Comparison of ENCODE assay signal across 12 cellular contexts in the genomic region with DNA sequence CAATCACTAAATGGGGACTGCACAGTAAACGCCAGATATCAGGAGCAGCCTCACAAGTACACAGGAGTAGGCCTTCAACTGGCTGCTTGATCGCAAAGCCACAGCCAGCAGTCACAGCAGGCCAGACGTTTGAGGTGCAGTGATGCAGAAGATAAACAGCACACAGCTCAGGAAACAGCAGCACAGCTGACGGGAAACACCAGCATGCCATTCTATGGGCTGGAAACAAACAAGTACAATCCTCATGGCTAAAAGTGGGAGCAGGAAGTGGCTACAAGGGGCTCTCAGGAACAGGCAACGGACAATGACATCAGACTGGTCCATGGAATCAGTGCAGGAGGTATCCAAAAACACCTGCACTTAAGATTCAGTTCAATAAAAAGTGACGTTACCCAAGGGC.
DNase-seq lines count a peak whose midpoint lies in the region; ATAC-seq and TF ChIP-seq lines count a peak whose summit lies in the region.
"Had no signal": no experiment of that assay in that cellular context is flagged by ENCODE, and none has a peak within 500 bp of the region (broad histone marks: within the 10 kb centered on the region; RNA-seq: fewer than 3 reads in every experiment).

No MANE protein-coding gene starts in this region.

- no peak overlapping the region for H4K5ac ChIP-seq in mesendoderm (ENCODE audit: low read length)

- peak overlapping the region; percentile 15 for H3K27ac Mint-ChIP-seq in CD8-positive, alpha-beta T cell
- H3K27ac Mint-ChIP-seq in activated CD8-positive, alpha-beta T cell treated with anti-CD3 and anti-CD28 coated beads for 36 hours, result no peak overlapping the region
- H3K27ac Mint-ChIP-seq: mesothelial cell of epicardium had no signal

- no peak overlapping the region for H2AFZ ChIP-seq in GM23248

- H3K4ac ChIP-seq in mesendoderm (ENCODE audit: low read depth, low read length), result no peak overlapping the region

- no peak for TF ChIP-seq CTCF in CD8-positive, alpha-beta T cell (IDR thresholded peaks at IDR 0.05)
- no peak for TF ChIP-seq CTCF in activated CD8-positive, alpha-beta T cell treated with anti-CD3 and anti-CD28 coated beads for 36 hours (IDR thresholded peaks at IDR 0.05)

- in situ Hi-C loops in GM23248 (cut with MboI), result no loop called here

- peaks cover 43% of the 10 kb centered on the region for H3K4me1 Mint-ChIP-seq in CD8-positive, alpha-beta T cell (ENCODE audit: low read depth)
- H3K4me1 Mint-ChIP-seq in activated CD8-positive, alpha-beta T cell treated with anti-CD3 and anti-CD28 coated beads for 36 hours (ENCODE audit: low read depth), result peaks cover 15% of the 10 kb centered on the region

- no peaks in the 10 kb centered on the region for H3F3A ChIP-seq in GM23248 (ENCODE audit: insufficient read depth)

- H3K4me2 ChIP-seq in mesendoderm (ENCODE audit: low read length) (no peak overlapping the region), GM23248 (ENCODE audit: unreplicated experiment) (no peak overlapping the region)

- H3K9me3 Mint-ChIP-seq in CD8-positive, alpha-beta T cell, result no peaks in the 10 kb centered on the region
- H3K9me3 Mint-ChIP-seq in activated CD8-positive, alpha-beta T cell treated with anti-CD3 and anti-CD28 coated beads for 36 hours, result no peaks in the 10 kb centered on the region
- H3K9me3 Mint-ChIP-seq: effector memory CD8-positive, alpha-beta T cell; mesothelial cell of epicardium had no signal

- peaks cover 7% of the 10 kb centered on the region for H3K36me3 Mint-ChIP-seq in CD8-positive, alpha-beta T cell
- peaks cover 3% of the 10 kb centered on the region for H3K36me3 Mint-ChIP-seq in activated CD8-positive, alpha-beta T cell treated with anti-CD3 and anti-CD28 coated beads for 36 hours (ENCODE audit: low read depth)
- H3K36me3 Mint-ChIP-seq: mesothelial cell of epicardium had no signal

- H3K79me2 ChIP-seq in mesendoderm (ENCODE audit: control insufficient read depth, insufficient read depth, low read length), result no peaks in the 10 kb centered on the region
- no peaks in the 10 kb centered on the region for H3K79me2 ChIP-seq in GM23248 (ENCODE audit: insufficient read depth)

- H3K9ac ChIP-seq in mesendoderm (ENCODE audit: low read length) (no peak overlapping the region), GM23248 (no peak overlapping the region)

- H3K23ac ChIP-seq in mesendoderm (ENCODE audit: low read length), result no peak overlapping the region

- no peaks in the 10 kb centered on the region for H4K20me1 ChIP-seq in GM23248 (ENCODE audit: insufficient read depth)

- no peaks in the 10 kb centered on the region for H3K27me3 ChIP-seq in CD8-positive, alpha-beta T cell (ENCODE audit: insufficient read depth, low read length)
- H3K27me3 ChIP-seq in mesendoderm (ENCODE audit: insufficient read depth, low read length, poor library complexity), result no peaks in the 10 kb centered on the region
- H3K27me3 ChIP-seq in GM23248 (replicated peaks; ENCODE audit: insufficient read depth), result no peaks in the 10 kb centered on the region

- no peak overlapping the region for H3K27ac ChIP-seq in CD8-positive, alpha-beta T cell (ENCODE audit: low read depth, low read length)
- no peak overlapping the region for H3K27ac ChIP-seq in mesendoderm (ENCODE audit: low read depth, low read length)
- H3K27ac ChIP-seq in GM23248, result no peak overlapping the region

- no peak overlapping the region for H2BK5ac ChIP-seq in mesendoderm (ENCODE audit: low read length)

- H3K36me3 ChIP-seq in CD8-positive, alpha-beta T cell (ENCODE audit: insufficient read depth, low read length), result no peaks in the 10 kb centered on the region
- H3K36me3 ChIP-seq in mesendoderm (ENCODE audit: control insufficient read depth, insufficient read depth, low read length) (no peaks in the 10 kb centered on the region), GM23248 (ENCODE audit: low read depth) (no peaks in the 10 kb centered on the region)

- H3K18ac ChIP-seq in mesendoderm (ENCODE audit: low read length), result no peak overlapping the region

- H3K9me2 ChIP-seq in GM23248 (ENCODE audit: insufficient read depth), result no peaks in the 10 kb centered on the region

- no peak overlapping the region for H2AK5ac ChIP-seq in mesendoderm (ENCODE audit: low read length)

- CTCF ChIA-PET in CD8-positive, alpha-beta T cell (lab: Charles Lee), result no interaction called here
- CTCF ChIA-PET in activated CD8-positive, alpha-beta T cell treated with anti-CD3 and anti-CD28 coated beads for 36 hours (lab: Charles Lee), result interaction anchor here (1.4 kb wide), 1 partner anchor 71 kb away, joined by 3 read pairs; no protein-coding TSS in a partner anchor

- H3K4me3 Mint-ChIP-seq in CD8-positive, alpha-beta T cell, result no peak overlapping the region
- no peak overlapping the region for H3K4me3 Mint-ChIP-seq in activated CD8-positive, alpha-beta T cell treated with anti-CD3 and anti-CD28 coated beads for 36 hours
- H3K4me3 Mint-ChIP-seq: effector memory CD8-positive, alpha-beta T cell; mesothelial cell of epicardium had no signal

- H3K9me3 ChIP-seq in CD8-positive, alpha-beta T cell (ENCODE audit: low read length), result no peaks in the 10 kb centered on the region
- H3K9me3 ChIP-seq in GM23248 (ENCODE audit: low read depth), result no peaks in the 10 kb centered on the region

- no peaks in the 10 kb centered on the region for H3K27me3 Mint-ChIP-seq in CD8-positive, alpha-beta T cell (ENCODE audit: low read depth)
- H3K27me3 Mint-ChIP-seq in activated CD8-positive, alpha-beta T cell treated with anti-CD3 and anti-CD28 coated beads for 36 hours, result no peaks in the 10 kb centered on the region
- H3K27me3 Mint-ChIP-seq: effector memory CD8-positive, alpha-beta T cell had no signal

- H3K56ac ChIP-seq in mesendoderm (ENCODE audit: low read length), result no peak overlapping the region

- no peaks in the 10 kb centered on the region for H3K79me1 ChIP-seq in mesendoderm (ENCODE audit: low read length)

- no peak overlapping the region for H2BK120ac ChIP-seq in mesendoderm (ENCODE audit: low read depth, low read length)

- POLR2A ChIA-PET in CD8-positive, alpha-beta T cell (lab: Charles Lee), result no interaction called here
- POLR2A ChIA-PET in activated CD8-positive, alpha-beta T cell treated with anti-CD3 and anti-CD28 coated beads for 36 hours (lab: Charles Lee), result interaction anchor here (0.7 kb wide), 1 partner anchor 218 kb away, joined by 3 read pairs; no protein-coding TSS in a partner anchor

- no CpG with 5 or more reads among the region's 6 CpGs for WGBS in mesendoderm (ENCODE audit: extremely low coverage, insufficient coverage, low lambda C conversion rate)
- WGBS in GM23248 (ENCODE audit: low coverage in 1 of 2, low lambda C conversion rate in 2 of 2, missing lambda C conversion rate in 2 of 2), 2 experiments, result 37 to 43% methylated on average over 6 of the region's 6 CpGs

- H3K4me1 ChIP-seq in CD8-positive, alpha-beta T cell (ENCODE audit: insufficient read depth, low read length), result no peaks in the 10 kb centered on the region
- H3K4me1 ChIP-seq in mesendoderm (ENCODE audit: control insufficient read depth, low read depth, low read length) (peaks cover 3% of the 10 kb centered on the region), GM23248 (ENCODE audit: insufficient read depth) (no peaks in the 10 kb centered on the region)

- H3K4me3 ChIP-seq in CD8-positive, alpha-beta T cell (ENCODE audit: low read depth, low read length), result no peak overlapping the region
- H3K4me3 ChIP-seq in mesendoderm (ENCODE audit: low read length), result no peak overlapping the region
- no peak overlapping the region for H3K4me3 ChIP-seq in GM23248

- no peak overlapping the region for H4K8ac ChIP-seq in mesendoderm (ENCODE audit: low read depth, low read length)

- no peak for ATAC-seq in CD8-positive, alpha-beta T cell
- no peak for ATAC-seq in activated CD8-positive, alpha-beta T cell treated with anti-CD3 and anti-CD28 coated beads for 36 hours
- ATAC-seq: effector memory CD8-positive, alpha-beta T cell had no signal

- intact Hi-C loops in CD8-positive, alpha-beta T cell (cut with DNase I, micrococcal nuclease), result no loop called here
- intact Hi-C loops in activated CD8-positive, alpha-beta T cell treated with anti-CD3 and anti-CD28 coated beads for 36 hours (cut with micrococcal nuclease), result no loop called here

- no peak overlapping the region for H2BK15ac ChIP-seq in mesendoderm (replicated peaks; ENCODE audit: low read depth)

- no peak for DNase-seq in CD8-positive, alpha-beta T cell
- peak; percentile 64 for DNase-seq in NAMALWA (ENCODE audit: low spot score)
- peak; percentile 91 to 95 for DNase-seq in dermis microvascular lymphatic vessel endothelial cell (ENCODE audit: low read depth in 2 of 2)
- peak; percentile 52 for DNase-seq in mesendoderm
- DNase-seq in NCI-H1930 (lab: John Stamatoyannopoulos, UW), result no peak
- no peak for DNase-seq in activated CD8-positive, alpha-beta T cell treated with anti-CD3 and anti-CD28 coated beads for 36 hours
- no peak for DNase-seq in GM23248
- DNase-seq in globus pallidus (ENCODE audit: low spot score), result no peak
- DNase-seq: activated effector memory CD4-positive, alpha-beta T cell treated with Interleukin-2 at 50 U/mL for 16 hours; effector memory CD8-positive, alpha-beta T cell; MV-4-11 had no signal

Comparison
In these comparisons a context has a peak if more than half of its experiments do, and no peak if none do; other contexts are left out.
1. DNase-seq: peak in NAMALWA (single experiment), dermis microvascular lymphatic vessel endothelial cell (2 of 2) and mesendoderm (single experiment); none in CD8-positive, alpha-beta T cell (0 of 7), NCI-H1930 (0 of 2), activated CD8-positive, alpha-beta T cell treated with anti-CD3 and anti-CD28 coated beads for 36 hours (single experiment), GM23248 (single experiment) and globus pallidus (single experiment).